ENCODE assay signal across 12 cellular contexts in genomic region chr10:38038932-38039245, GRCh38. TPM values are rescaled to one million over a fixed set of nuclear protein-coding genes. Genes with fewer than 3 reads are reported as not detected.
DNase-seq lines count a peak whose midpoint lies in the region; ATAC-seq and TF ChIP-seq lines count a peak whose summit lies in the region.
"Had no signal": no experiment of that assay in that cellular context is flagged by ENCODE, and none has a peak within 500 bp of the region (broad histone marks: within the 10 kb centered on the region; RNA-seq: fewer than 3 reads in every experiment).

No MANE protein-coding gene starts in this region.

- H3K9me3 Mint-ChIP-seq in activated naive CD4-positive, alpha-beta T cell treated with anti-CD3 and anti-CD28 coated beads for 36 hours = peaks cover 7% of the 10 kb centered on the region

- H3K9me3 ChIP-seq in T-helper 17 cell (ENCODE audit: control insufficient read depth, low read length, poor library complexity, severe bottlenecking) = no peaks in the 10 kb centered on the region
- H3K9me3 ChIP-seq in spleen = peaks cover 0 to 6% (median 0%) of the 10 kb centered on the region in 8 donors
- H3K9me3 ChIP-seq: stomach had no signal

- H3K27me3 ChIP-seq in spleen (replicated peaks in 1 of 7) = no peaks in the 10 kb centered on the region
- H3K27me3 ChIP-seq: stomach had no signal

- no peak for TF ChIP-seq POLR2A in spleen (IDR thresholded peaks at IDR 0.05)

- H3K27me3 Mint-ChIP-seq in activated naive CD4-positive, alpha-beta T cell treated with anti-CD3 and anti-CD28 coated beads for 36 hours (ENCODE audit: low read depth) = no peaks in the 10 kb centered on the region
- no peaks in the 10 kb centered on the region for H3K27me3 Mint-ChIP-seq in T-helper 17 cell

- peak overlapping the region; percentile 29 to 79 (median 64) for H3K27ac ChIP-seq in spleen

- H3K27ac Mint-ChIP-seq in activated naive CD4-positive, alpha-beta T cell treated with anti-CD3 and anti-CD28 coated beads for 36 hours = peak overlapping the region; percentile 87
- H3K27ac Mint-ChIP-seq in T-helper 17 cell = peak overlapping the region; percentile 95
- H3K27ac Mint-ChIP-seq: endodermal cell had no signal

- no peak for TF ChIP-seq CTCF in spleen (IDR thresholded peaks at IDR 0.05 in 8 of 11, conservative IDR thresholded peaks at IDR 0.05 in 3 of 11)

- H3K4me1 Mint-ChIP-seq in activated naive CD4-positive, alpha-beta T cell treated with anti-CD3 and anti-CD28 coated beads for 36 hours (ENCODE audit: low read depth) = peaks cover 33% of the 10 kb centered on the region
- peaks cover 22% of the 10 kb centered on the region for H3K4me1 Mint-ChIP-seq in T-helper 17 cell
- H3K4me1 Mint-ChIP-seq: endodermal cell had no signal

- H3K4me3 ChIP-seq in spleen = peak overlapping the region in 1 of 8 donors; percentile 36
- H3K4me3 ChIP-seq: stomach had no signal

- peaks cover 0 to 71% (median 26%) of the 10 kb centered on the region in 6 donors for H3K36me3 ChIP-seq in spleen

- peaks cover 0 to 37% (median 16%) of the 10 kb centered on the region in 6 donors for H3K4me1 ChIP-seq in spleen

- ATAC-seq in HG02852 (IDR thresholded peaks at IDR 0.05; ENCODE audit: unreplicated experiment) (peak; percentile 25), T-helper 17 cell (peak; percentile 12)

- H3K4me3 Mint-ChIP-seq in activated naive CD4-positive, alpha-beta T cell treated with anti-CD3 and anti-CD28 coated beads for 36 hours = no peak overlapping the region
- H3K4me3 Mint-ChIP-seq in T-helper 17 cell = peak overlapping the region; percentile 79
- H3K4me3 Mint-ChIP-seq: endodermal cell had no signal

- DNase-seq in activated naive CD4-positive, alpha-beta T cell treated with anti-CD3 and anti-CD28 coated beads for 36 hours = no peak
- no peak for DNase-seq in activated naive CD4-positive, alpha-beta T cell treated with Interleukin-2 at 50 U/mL for 16 hours
- no peak for DNase-seq in T-helper 17 cell
- no peak for DNase-seq in spleen
- DNase-seq in EL = no peak
- no peak for DNase-seq in stimulated activated naive CD4-positive, alpha-beta T cell (lab: John Stamatoyannopoulos, UW)
- DNase-seq in HCEC 1CT = no peak
- DNase-seq: activated CD4-positive, CD25-positive, alpha-beta regulatory T cell; endodermal cell; NCI-H2171; stomach had no signal

- H3K36me3 Mint-ChIP-seq in activated naive CD4-positive, alpha-beta T cell treated with anti-CD3 and anti-CD28 coated beads for 36 hours (ENCODE audit: low read depth) = peaks cover 72% of the 10 kb centered on the region
- peaks cover 15% of the 10 kb centered on the region for H3K36me3 Mint-ChIP-seq in T-helper 17 cell (ENCODE audit: low read depth)

- CTCF ChIA-PET in activated naive CD4-positive, alpha-beta T cell treated with anti-CD3 and anti-CD28 coated beads for 36 hours (lab: Charles Lee) = interaction anchor here (1.2 kb wide), 1 partner anchor 11 kb away, joined by 3 read pairs; no protein-coding TSS in a partner anchor

- intact Hi-C loops in activated naive CD4-positive, alpha-beta T cell treated with anti-CD3 and anti-CD28 coated beads for 36 hours (cut with micrococcal nuclease) = loop anchor here (1.0 to 2.0 kb wide), 3 partner anchors 28 to 62 kb away; partner anchors contain the start of gene ZNF25
- intact Hi-C loops in spleen (cut with DNase I; ENCODE audit: low total_unique reads) = no loop called here

RNA-seq across cellular contexts. Expression of gene ZNF33A, which starts 28.4 kb away (rescaled TPM):
- 10 to 100 TPM; 26.2 to 27.1 TPM for total RNA-seq in activated naive CD4-positive, alpha-beta T cell treated with anti-CD3 and anti-CD28 coated beads for 36 hours
- 10 to 100 TPM; 37.3 to 41.9 TPM for total RNA-seq in T-helper 17 cell
- total RNA-seq in spleen = 10 to 100 TPM; 33.7 to 61.6 (median 40.0) TPM
- 10 to 100 TPM in 1 of 3 donors, 1 to 10 TPM in 2; 8.9 to 11.6 (median 9.7) TPM for polyA plus RNA-seq in spleen

RNA-seq across cellular contexts. Expression of gene ZNF37A, which starts 55.2 kb away (rescaled TPM):
- total RNA-seq in activated naive CD4-positive, alpha-beta T cell treated with anti-CD3 and anti-CD28 coated beads for 36 hours = 10 to 100 TPM; 15.5 to 18.8 TPM
- total RNA-seq in T-helper 17 cell (10 to 100 TPM; 18.7 to 21.5 TPM), spleen (10 to 100 TPM; 16.7 to 31.2 (median 23.2) TPM)
- polyA plus RNA-seq in spleen = 1 to 10 TPM; 3.1 to 4.9 (median 3.6) TPM
